Comparison of ENCODE assay signal across 15 cellular contexts in genomic region chr10:5663692-5664427, GRCh38. TPM values are rescaled to one million over a fixed set of nuclear protein-coding genes. Genes with fewer than 3 reads are reported as not detected.
A peak's percentile ranks its signal among the peaks of the same experiment; 100 is the strongest.
DNase-seq lines count a peak whose midpoint lies in the region; ATAC-seq and TF ChIP-seq lines count a peak whose summit lies in the region.
"Had no signal": no experiment of that assay in that cellular context is flagged by ENCODE, and none has a peak within 500 bp of the region (broad histone marks: within the 10 kb centered on the region; RNA-seq: fewer than 3 reads in every experiment).

No MANE protein-coding gene starts in this region.

- no peaks in the 10 kb centered on the region for H3K9me3 ChIP-seq in tibial artery
- H3K9me3 ChIP-seq in CD4-positive, alpha-beta memory T cell (ENCODE audit: control insufficient read depth in 1 of 2, low read length in 2 of 2), result no peaks in the 10 kb centered on the region
- H3K9me3 ChIP-seq: gastrocnemius medialis, mucosa of descending colon had no signal

- CTCF ChIA-PET in activated CD8-positive, alpha-beta memory T cell treated with anti-CD3 and anti-CD28 coated beads, Interleukin-2, amount 10 ng/mL, durations not matched to agents 7 days and 5 days (lab: Charles Lee), result interaction anchor here (1.1 to 2.2 kb wide), 2 partner anchors 18 to 34 kb away, joined by 3 to 9 read pairs; no protein-coding TSS in a partner anchor
- CTCF ChIA-PET in CD4-positive, alpha-beta memory T cell (lab: Charles Lee; ENCODE audit: partially characterized antibody), result interaction anchor here (0.8 kb wide), 1 partner anchor 20 kb away, joined by 3 read pairs; the partner anchor contains the start of gene TASOR2

- H3K4me3 Mint-ChIP-seq in activated CD8-positive, alpha-beta memory T cell treated with anti-CD3 and anti-CD28 coated beads, Interleukin-2, amount 10 ng/mL, durations not matched to agents 7 days and 5 days, result no peak overlapping the region
- H3K4me3 Mint-ChIP-seq in CD4-positive, alpha-beta memory T cell, result peak overlapping the region in 4 of 8 donors; percentile 16 to 65 (median 54)
- H3K4me3 Mint-ChIP-seq: activated CD8-positive, alpha-beta T cell treated with anti-CD3 and anti-CD28 coated beads, Interleukin-2, amount 10 ng/mL, durations not matched to agents 7 days and 5 days had no signal

- H3K27ac Mint-ChIP-seq in activated CD8-positive, alpha-beta memory T cell treated with anti-CD3 and anti-CD28 coated beads, Interleukin-2, amount 10 ng/mL, durations not matched to agents 7 days and 5 days, result no peak overlapping the region
- H3K27ac Mint-ChIP-seq in CD4-positive, alpha-beta memory T cell, result peak overlapping the region in 1 of 7 donors; percentile 2
- H3K27ac Mint-ChIP-seq: activated CD8-positive, alpha-beta T cell treated with anti-CD3 and anti-CD28 coated beads, Interleukin-2, amount 10 ng/mL, durations not matched to agents 7 days and 5 days had no signal

- POLR2A ChIA-PET in CD4-positive, alpha-beta memory T cell (lab: Charles Lee; ENCODE audit: partially characterized antibody), result no interaction called here

- H3K27me3 Mint-ChIP-seq in activated CD8-positive, alpha-beta memory T cell treated with anti-CD3 and anti-CD28 coated beads, Interleukin-2, amount 10 ng/mL, durations not matched to agents 7 days and 5 days, result peaks cover 25% of the 10 kb centered on the region
- no peaks in the 10 kb centered on the region for H3K27me3 Mint-ChIP-seq in CD4-positive, alpha-beta memory T cell

- in situ Hi-C loops in GM13977 (cut with MboI; ENCODE audit: low pct_unique_long_range_greater_than_20kb, low sequenced_read_pairs, unreplicated experiment), result no loop called here

- H3K27me3 ChIP-seq in tibial artery, result no peaks in the 10 kb centered on the region
- no peaks in the 10 kb centered on the region for H3K27me3 ChIP-seq in CD4-positive, alpha-beta memory T cell (ENCODE audit: insufficient read depth, low read length)
- H3K27me3 ChIP-seq: gastrocnemius medialis had no signal

- peaks cover 30% of the 10 kb centered on the region for H3K4me1 Mint-ChIP-seq in activated CD8-positive, alpha-beta memory T cell treated with anti-CD3 and anti-CD28 coated beads, Interleukin-2, amount 10 ng/mL, durations not matched to agents 7 days and 5 days
- H3K4me1 Mint-ChIP-seq in CD4-positive, alpha-beta memory T cell, result peaks cover 28 to 63% (median 39%) of the 10 kb centered on the region in 4 donors

- ATAC-seq in activated CD8-positive, alpha-beta memory T cell treated with anti-CD3 and anti-CD28 coated beads, Interleukin-2, amount 10 ng/mL, durations not matched to agents 7 days and 5 days, result no peak
- ATAC-seq: activated CD8-positive, alpha-beta T cell treated with anti-CD3 and anti-CD28 coated beads, Interleukin-2, amount 10 ng/mL, durations not matched to agents 7 days and 5 days; gastrocnemius medialis; mucosa of descending colon had no signal

- TF ChIP-seq CTCF in fibroblast of villous mesenchyme (IDR thresholded peaks at IDR 0.05; ENCODE audit: insufficient read depth, low read depth, low read length) (peak; percentile 10), tibial artery (IDR thresholded peaks at IDR 0.05) (no peak), GM13977 (IDR thresholded peaks at IDR 0.05; ENCODE audit: extremely low read depth, insufficient read depth, missing control alignments) (no peak)

- DNase-seq in activated CD8-positive, alpha-beta memory T cell treated with anti-CD3 and anti-CD28 coated beads, Interleukin-2, amount 10 ng/mL, durations not matched to agents 7 days and 5 days, result peak; percentile 39
- no peak for DNase-seq in activated CD8-positive, alpha-beta memory T cell treated with anti-CD3 and anti-CD28 coated beads, Interleukin-2, amount 50 U/mL, for 48 hours
- DNase-seq in NCI-H526 treated with DMSO at 0.1 percent for 48 hours (lab: John Stamatoyannopoulos, UW) (peak; percentile 30), fibroblast of villous mesenchyme (ENCODE audit: low read depth) (no peak), tibial artery (no peak), GM13977 (ENCODE audit: low spot score) (no peak), NCI-H345 (lab: John Stamatoyannopoulos, UW) (no peak)
- no peak for DNase-seq in CD4-positive, alpha-beta memory T cell
- DNase-seq: activated CD8-positive, alpha-beta T cell treated with anti-CD3 and anti-CD28 coated beads, Interleukin-2, amount 10 ng/mL, durations not matched to agents 7 days and 5 days; activated naive CD4-positive, alpha-beta T cell; DMS79; gastrocnemius medialis; mucosa of descending colon; NCI-H1092; Right ventricle myocardium superior had no signal

- H3K27ac ChIP-seq in tibial artery, result peak overlapping the region; percentile 24 to 30
- no peak overlapping the region for H3K27ac ChIP-seq in CD4-positive, alpha-beta memory T cell (ENCODE audit: low read depth, low read length)
- H3K27ac ChIP-seq: gastrocnemius medialis had no signal

- H3K36me3 ChIP-seq in tibial artery, result no peaks in the 10 kb centered on the region
- no peaks in the 10 kb centered on the region for H3K36me3 ChIP-seq in CD4-positive, alpha-beta memory T cell (ENCODE audit: insufficient read depth, low read length)
- H3K36me3 ChIP-seq: gastrocnemius medialis had no signal

- intact Hi-C loops in tibial artery (cut with DNase I; ENCODE audit: low total_unique reads), result no loop called here
- intact Hi-C loops in CD4-positive, alpha-beta memory T cell (cut with micrococcal nuclease), result no loop called here

- peaks cover 0 to 43% (median 32%) of the 10 kb centered on the region in 4 donors for H3K4me1 ChIP-seq in tibial artery
- peaks cover 29% of the 10 kb centered on the region for H3K4me1 ChIP-seq in CD4-positive, alpha-beta memory T cell (ENCODE audit: insufficient read depth, low read length)

- H3K36me3 Mint-ChIP-seq in activated CD8-positive, alpha-beta memory T cell treated with anti-CD3 and anti-CD28 coated beads, Interleukin-2, amount 10 ng/mL, durations not matched to agents 7 days and 5 days, result peaks cover 2% of the 10 kb centered on the region
- peaks cover 0 to 4% of the 10 kb centered on the region in 2 donors for H3K36me3 Mint-ChIP-seq in CD4-positive, alpha-beta memory T cell

- H3K9me3 Mint-ChIP-seq in activated CD8-positive, alpha-beta memory T cell treated with anti-CD3 and anti-CD28 coated beads, Interleukin-2, amount 10 ng/mL, durations not matched to agents 7 days and 5 days (ENCODE audit: low read depth), result no peaks in the 10 kb centered on the region
- H3K9me3 Mint-ChIP-seq in CD4-positive, alpha-beta memory T cell, result no peaks in the 10 kb centered on the region

- H3K4me3 ChIP-seq in fibroblast of villous mesenchyme (ENCODE audit: low read depth, low read length) (no peak overlapping the region), tibial artery (peak overlapping the region in 1 of 2 donors; percentile 17)
- H3K4me3 ChIP-seq in CD4-positive, alpha-beta memory T cell (ENCODE audit: low read length in 2 of 2), result no peak overlapping the region
- H3K4me3 ChIP-seq: mucosa of descending colon had no signal

RNA-seq across cellular contexts. Expression of gene ASB13, which starts 2.5 kb away (rescaled TPM):
- 1 to 10 TPM; 4.4 to 8.0 TPM for total RNA-seq in activated CD8-positive, alpha-beta memory T cell treated with anti-CD3 and anti-CD28 coated beads, Interleukin-2, amount 10 ng/mL, durations not matched to agents 7 days and 5 days
- total RNA-seq in fibroblast of villous mesenchyme, result 9.1 and 15.1 TPM in 2 replicates
- 10 to 100 TPM; 15.4 to 18.5 TPM for total RNA-seq in CD4-positive, alpha-beta memory T cell
- polyA plus RNA-seq in CD4-positive, alpha-beta memory T cell, result 10 to 100 TPM; 15.9 to 16.9 TPM

RNA-seq across cellular contexts. Expression of gene TASOR2, which starts 20.8 kb away (rescaled TPM):
- 10 to 100 TPM; 52.0 to 56.0 TPM for total RNA-seq in activated CD8-positive, alpha-beta memory T cell treated with anti-CD3 and anti-CD28 coated beads, Interleukin-2, amount 10 ng/mL, durations not matched to agents 7 days and 5 days
- 86.3 and 122 TPM in 2 replicates for total RNA-seq in fibroblast of villous mesenchyme
- total RNA-seq in CD4-positive, alpha-beta memory T cell, result 10 to 100 TPM; 69.1 to 85.7 TPM
- polyA plus RNA-seq in CD4-positive, alpha-beta memory T cell, result 10 to 100 TPM in 1 of 2 donors, 1 to 10 TPM in 1; 4.8 to 15.9 TPM

Comparison
In these comparisons a context has a peak if more than half of its experiments do, and no peak if none do; other contexts are left out.
1. DNase-seq: peak in activated CD8-positive, alpha-beta memory T cell treated with anti-CD3 and anti-CD28 coated beads, Interleukin-2, amount 10 ng/mL, durations not matched to agents 7 days and 5 days (single experiment) and NCI-H526 treated with DMSO at 0.1 percent for 48 hours (single experiment); none in activated CD8-positive, alpha-beta memory T cell treated with anti-CD3 and anti-CD28 coated beads, Interleukin-2, amount 50 U/mL, for 48 hours (single experiment), fibroblast of villous mesenchyme (single experiment), tibial artery (0 of 2), GM13977 (single experiment), NCI-H345 (single experiment) and CD4-positive, alpha-beta memory T cell (0 of 5).